8 cellular contexts compared by ENCODE assay signal in the genomic region with DNA sequence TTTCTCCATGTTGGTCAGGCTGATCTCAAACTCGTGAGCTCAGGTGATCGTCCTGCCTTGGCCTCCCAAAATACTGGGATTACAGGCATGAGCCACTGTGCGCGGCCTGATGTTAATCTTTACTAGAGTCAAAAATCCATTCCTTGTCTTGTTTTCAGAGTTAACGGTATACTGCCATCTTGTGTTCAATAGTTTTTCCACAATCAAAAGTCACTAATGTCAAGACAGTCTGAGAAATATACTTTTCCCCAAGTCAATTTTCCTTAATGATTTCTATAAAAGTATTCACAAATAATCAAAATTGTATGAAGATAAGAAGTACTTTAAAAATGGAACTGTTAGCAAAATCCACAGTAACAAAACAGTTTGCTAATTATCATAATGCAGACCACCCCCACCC. TPM values are rescaled to one million over a fixed set of nuclear protein-coding genes. Genes with fewer than 3 reads are reported as not detected.
A peak's percentile ranks its signal among the peaks of the same experiment; 100 is the strongest.
DNase-seq lines count a peak whose midpoint lies in the region; ATAC-seq and TF ChIP-seq lines count a peak whose summit lies in the region.

No MANE protein-coding gene starts in this region.

- H3K9me3 Mint-ChIP-seq in activated CD4-positive, alpha-beta T cell treated with anti-CD3 and anti-CD28 coated beads for 36 hours (ENCODE audit: low read depth): no peaks in the 10 kb centered on the region

- no peak overlapping the region for H3K4me3 ChIP-seq in tibial nerve

- H3K36me3 ChIP-seq in tibial nerve: peaks cover 0 to 89% (median 27%) of the 10 kb centered on the region in 3 donors

- H3K27ac ChIP-seq in VCaP: peak overlapping the region; percentile 59
- no peak overlapping the region for H3K27ac ChIP-seq in tibial nerve

- CTCF ChIA-PET in activated CD4-positive, alpha-beta T cell treated with anti-CD3 and anti-CD28 coated beads for 36 hours (lab: Charles Lee): interaction anchor here (0.7 to 3.3 kb wide), 9 partner anchors 8 to 249 kb away, joined by 3 to 20 read pairs (median 4); no protein-coding TSS in a partner anchor

- H3K27me3 Mint-ChIP-seq in activated CD4-positive, alpha-beta T cell treated with anti-CD3 and anti-CD28 coated beads for 36 hours: no peaks in the 10 kb centered on the region

- peak; percentile 29 for DNase-seq in activated CD4-positive, alpha-beta T cell treated with anti-CD3 and anti-CD28 coated beads for 36 hours
- no peak for DNase-seq in activated CD4-positive, alpha-beta T cell treated with anti-CD3 and anti-CD28 coated beads, Interleukin-2, amount 50 U/mL, for 4 hours
- DNase-seq in glomerular visceral epithelial cell (ENCODE audit: extremely low spot score) (peak; percentile 14), iPS-NIHi7 (ENCODE audit: extremely low spot score) (no peak), tibial nerve (ENCODE audit: low spot score in 2 of 2) (no peak)

- H3K4me1 Mint-ChIP-seq in activated CD4-positive, alpha-beta T cell treated with anti-CD3 and anti-CD28 coated beads for 36 hours: peaks cover 71% of the 10 kb centered on the region

- no peak for TF ChIP-seq POLR2A in tibial nerve (IDR thresholded peaks at IDR 0.05)

- 53 to 54% methylated on average over 5 of the region's 5 CpGs for WGBS in tibial nerve, 2 donors

- TF ChIP-seq CTCF in VCaP (conservative IDR thresholded peaks at IDR 0.05) (peak; percentile 81), tibial nerve (IDR thresholded peaks at IDR 0.05) (peak in 1 of 5 experiments; percentile 10)

- intact Hi-C loops in activated CD4-positive, alpha-beta T cell treated with anti-CD3 and anti-CD28 coated beads for 36 hours (cut with DNase I, micrococcal nuclease): loop anchor here (1.0 to 10.0 kb wide), 5 partner anchors 146 to 1324 kb away; a partner anchor contains a TSS

- H3K36me3 Mint-ChIP-seq in activated CD4-positive, alpha-beta T cell treated with anti-CD3 and anti-CD28 coated beads for 36 hours (ENCODE audit: low read depth): peaks cover 49% of the 10 kb centered on the region

- no peak overlapping the region for H3K4me3 Mint-ChIP-seq in activated CD4-positive, alpha-beta T cell treated with anti-CD3 and anti-CD28 coated beads for 36 hours

- H3K9me3 ChIP-seq in tibial nerve: no peaks in the 10 kb centered on the region

- POLR2A ChIA-PET in activated CD4-positive, alpha-beta T cell treated with anti-CD3 and anti-CD28 coated beads for 36 hours (lab: Charles Lee): no interaction called here

- H3K27ac Mint-ChIP-seq in activated CD4-positive, alpha-beta T cell treated with anti-CD3 and anti-CD28 coated beads for 36 hours: peak overlapping the region; percentile 93

- ATAC-seq in activated CD4-positive, alpha-beta T cell treated with anti-CD3 and anti-CD28 coated beads for 36 hours: peak; percentile 57
- ATAC-seq in HG03378 (IDR thresholded peaks at IDR 0.05; ENCODE audit: unreplicated experiment) (peak; percentile 48), HG02973 (IDR thresholded peaks at IDR 0.05; ENCODE audit: unreplicated experiment) (no peak)

- H3K4me1 ChIP-seq in tibial nerve: peaks cover 0 to 31% (median 5%) of the 10 kb centered on the region in 4 donors

- no peaks in the 10 kb centered on the region for H3K27me3 ChIP-seq in tibial nerve

- TF ChIP-seq EP300 in tibial nerve (IDR thresholded peaks at IDR 0.05): no peak

RNA-seq across cellular contexts. Expression of a gene that starts 8.5 kb away (rescaled TPM):
- 10 to 100 TPM; 38.4 to 42.6 TPM for total RNA-seq in activated CD4-positive, alpha-beta T cell treated with anti-CD3 and anti-CD28 coated beads for 36 hours
- 100 to 1,000 TPM in 3 of 4 donors, 10 to 100 TPM in 1; 97.5 to 115 (median 109) TPM for total RNA-seq in tibial nerve

RNA-seq across cellular contexts. Expression of a gene that starts 44.3 kb away (rescaled TPM):
- total RNA-seq in activated CD4-positive, alpha-beta T cell treated with anti-CD3 and anti-CD28 coated beads for 36 hours: 10 to 100 TPM; 51.4 to 58.2 TPM
- 10 to 100 TPM; 12.9 to 25.5 (median 16.5) TPM for total RNA-seq in tibial nerve

Comparison
In these comparisons a context has a peak if more than half of its experiments do, and no peak if none do; other contexts are left out.
1. DNase-seq: peak in activated CD4-positive, alpha-beta T cell treated with anti-CD3 and anti-CD28 coated beads for 36 hours (single experiment) and glomerular visceral epithelial cell (single experiment); none in activated CD4-positive, alpha-beta T cell treated with anti-CD3 and anti-CD28 coated beads, Interleukin-2, amount 50 U/mL, for 4 hours (0 of 2), iPS-NIHi7 (single experiment) and tibial nerve (0 of 2).